Comparison of ENCODE assay signal across 8 cellular contexts in the genomic region with DNA sequence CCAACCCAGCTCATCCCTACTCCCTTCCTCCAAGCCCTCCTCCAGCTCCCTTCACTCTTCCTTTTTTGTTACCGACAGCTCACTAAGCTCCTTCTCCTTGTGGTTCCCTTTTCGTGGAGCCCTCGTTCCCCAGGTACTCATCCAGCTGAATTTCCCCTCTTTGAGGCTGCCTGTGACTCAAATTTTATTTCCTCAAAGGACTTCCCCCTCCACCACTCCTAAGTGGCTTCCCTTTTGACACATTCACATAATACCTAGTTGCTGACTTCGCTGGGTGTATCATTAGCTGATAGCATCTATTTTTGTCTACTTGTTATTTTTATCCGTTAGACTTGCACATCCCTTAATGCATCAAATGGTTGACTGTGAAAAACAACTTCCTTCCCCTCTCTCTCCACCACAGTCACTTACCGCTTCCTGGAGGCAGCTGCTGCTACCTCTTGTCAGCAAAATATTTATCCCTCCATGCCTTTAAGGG. TPM values are rescaled to one million over a fixed set of nuclear protein-coding genes. Genes with fewer than 3 reads are reported as not detected.
A peak's percentile ranks its signal among the peaks of the same experiment; 100 is the strongest.
DNase-seq lines count a peak whose midpoint lies in the region; ATAC-seq and TF ChIP-seq lines count a peak whose summit lies in the region.

No MANE protein-coding gene starts in this region.

- intact Hi-C loops in posterior cingulate gyrus (cut with DNase I) = no loop called here

- peaks cover 0 to 3% (median 0%) of the 10 kb centered on the region in 5 experiments for H3K9me3 Mint-ChIP-seq in brain

- peaks cover 8% of the 10 kb centered on the region for H3K4me1 Mint-ChIP-seq in brain

- peaks cover 3% of the 10 kb centered on the region for H3K27me3 Mint-ChIP-seq in brain

- H3K36me3 Mint-ChIP-seq in brain = no peaks in the 10 kb centered on the region

- H3K27ac Mint-ChIP-seq in brain = peak overlapping the region in 4 of 5 experiments; percentile 9 to 90 (median 46)

- no peak for TF ChIP-seq CTCF in brain (conservative IDR thresholded peaks at IDR 0.05)

- DNase-seq in OCI-M1 (lab: John Stamatoyannopoulos, UW) (peak; percentile 20), posterior cingulate gyrus (no peak), left lobe of liver (ENCODE audit: low spot score) (no peak), DMS153 treated with DMSO at 0.1 percent for 48 hours (lab: John Stamatoyannopoulos, UW; ENCODE audit: unreplicated experiment) (no peak)
- DNase-seq in stimulated activated CD4-positive, alpha-beta T cell treated with anti-CD3 and anti-CD28 coated beads, TNF-alpha, amount 100 ng/mL, for 1 hour (ENCODE audit: low read depth in 3 of 3, low spot score in 1 of 3) = peak in 2 of 3 donors; percentile 23

- H3K4me3 Mint-ChIP-seq in brain = peak overlapping the region in 2 of 5 experiments; percentile 13

- ATAC-seq in GM18498 (IDR thresholded peaks at IDR 0.05; ENCODE audit: unreplicated experiment) (peak; percentile 69), HG02623 (IDR thresholded peaks at IDR 0.05; ENCODE audit: unreplicated experiment) (peak; percentile 50), left lobe of liver (no peak)

RNA-seq across cellular contexts. Expression of gene FFAR2, which starts 14.5 kb away (rescaled TPM):
- 0.15 TPM for polyA plus RNA-seq in brain (ENCODE audit: insufficient read depth, low read depth, low replicate concordance)
- total RNA-seq in left lobe of liver = not detected

RNA-seq across cellular contexts. Expression of gene KRTDAP, which starts 27.7 kb away (rescaled TPM):
- not detected for polyA plus RNA-seq in brain (ENCODE audit: insufficient read depth, low read depth, low replicate concordance)
- total RNA-seq in left lobe of liver = not detected

RNA-seq across cellular contexts. Expression of gene DMKN, which starts 50.9 kb away (rescaled TPM):
- polyA plus RNA-seq in brain (ENCODE audit: insufficient read depth, low read depth, low replicate concordance) = 23.9 TPM
- total RNA-seq in left lobe of liver = 2.0 TPM

Comparison
In these comparisons a context has a peak if more than half of its experiments do, and no peak if none do; other contexts are left out.
1. DNase-seq: peak in OCI-M1 (single experiment) and stimulated activated CD4-positive, alpha-beta T cell treated with anti-CD3 and anti-CD28 coated beads, TNF-alpha, amount 100 ng/mL, for 1 hour (2 of 3); none in posterior cingulate gyrus (0 of 10), left lobe of liver (single experiment) and DMS153 treated with DMSO at 0.1 percent for 48 hours (single experiment).